1 cellular context compared by ENCODE assay signal in the genomic region with DNA sequence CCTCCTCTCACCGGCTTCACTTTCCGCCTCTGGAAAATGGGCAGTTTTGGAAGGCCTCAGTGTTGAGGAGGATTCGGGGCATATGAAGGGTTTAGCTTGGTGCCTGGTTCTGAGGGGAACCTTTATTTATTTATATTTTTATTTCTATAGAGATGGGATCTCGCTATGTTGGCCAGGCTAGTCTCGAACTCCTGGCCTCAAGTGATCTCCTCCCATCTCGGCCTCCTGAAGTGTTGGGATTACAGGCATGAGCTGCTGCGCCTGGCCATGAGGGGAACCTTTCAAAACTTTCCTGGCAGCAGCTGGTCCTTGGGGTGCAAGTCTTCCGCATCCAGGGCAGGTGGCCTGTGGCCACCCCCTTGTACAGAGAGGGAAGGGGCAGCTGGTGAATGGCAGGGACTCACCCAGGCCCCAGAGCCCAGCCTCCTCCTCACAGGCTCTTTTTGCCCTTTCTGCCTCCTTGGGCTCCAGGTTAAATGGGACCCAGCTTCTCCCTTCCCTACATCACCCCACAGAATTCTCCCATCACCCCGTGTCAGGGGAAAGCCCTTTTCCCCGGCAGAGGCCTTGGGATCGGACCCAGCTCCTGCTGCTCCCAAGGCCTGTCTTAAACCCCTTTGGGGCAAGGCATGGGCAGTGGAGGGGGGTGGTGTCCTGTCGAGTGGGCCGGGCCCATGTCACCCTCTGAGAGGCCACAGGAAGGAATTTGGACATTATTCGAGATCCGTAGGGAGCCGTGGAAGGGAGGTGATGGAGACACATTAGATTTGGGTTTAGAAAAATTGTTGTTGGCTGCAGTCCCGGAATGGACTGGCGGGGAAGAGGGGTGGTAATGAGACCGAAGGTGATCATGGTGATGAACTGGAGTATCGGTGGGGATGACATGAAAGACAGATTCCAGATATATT.
TF ChIP-seq lines count a peak whose summit lies in the region.

No MANE protein-coding gene starts in this region.

TF ChIP-seq in HEK293, 187 proteins besides CTCF, POLR2A, EP300 and RAD21 (continued from another document and continues in another):
- TF ChIP-seq, protein P1, sequence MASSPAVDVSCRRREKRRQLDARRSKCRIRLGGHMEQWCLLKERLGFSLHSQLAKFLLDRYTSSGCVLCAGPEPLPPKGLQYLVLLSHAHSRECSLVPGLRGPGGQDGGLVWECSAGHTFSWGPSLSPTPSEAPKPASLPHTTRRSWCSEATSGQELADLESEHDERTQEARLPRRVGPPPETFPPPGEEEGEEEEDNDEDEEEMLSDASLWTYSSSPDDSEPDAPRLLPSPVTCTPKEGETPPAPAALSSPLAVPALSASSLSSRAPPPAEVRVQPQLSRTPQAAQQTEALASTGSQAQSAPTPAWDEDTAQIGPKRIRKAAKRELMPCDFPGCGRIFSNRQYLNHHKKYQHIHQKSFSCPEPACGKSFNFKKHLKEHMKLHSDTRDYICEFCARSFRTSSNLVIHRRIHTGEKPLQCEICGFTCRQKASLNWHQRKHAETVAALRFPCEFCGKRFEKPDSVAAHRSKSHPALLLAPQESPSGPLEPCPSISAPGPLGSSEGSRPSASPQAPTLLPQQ (tag by site-specific recombination; IDR thresholded peaks at IDR 0.05): 0 out of 2 replicates have a peak, but pooled peaks have one; percentile 17
- no peak for TF ChIP-seq ZBTB7A (tag by site-specific recombination; IDR thresholded peaks at IDR 0.05; ENCODE audit: low read depth)
- TF ChIP-seq, protein P2, sequence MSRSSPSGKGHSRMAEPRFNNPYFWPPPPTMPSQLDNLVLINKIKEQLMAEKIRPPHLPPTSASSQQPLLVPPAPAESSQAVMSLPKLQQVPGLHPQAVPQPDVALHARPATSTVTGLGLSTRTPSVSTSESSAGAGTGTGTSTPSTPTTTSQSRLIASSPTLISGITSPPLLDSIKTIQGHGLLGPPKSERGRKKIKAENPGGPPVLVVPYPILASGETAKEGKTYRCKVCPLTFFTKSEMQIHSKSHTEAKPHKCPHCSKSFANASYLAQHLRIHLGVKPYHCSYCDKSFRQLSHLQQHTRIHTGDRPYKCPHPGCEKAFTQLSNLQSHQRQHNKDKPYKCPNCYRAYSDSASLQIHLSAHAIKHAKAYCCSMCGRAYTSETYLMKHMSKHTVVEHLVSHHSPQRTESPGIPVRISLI (tag by site-specific recombination; IDR thresholded peaks at IDR 0.05): no peak
- no peak for TF ChIP-seq KLF9 (tag by site-specific recombination; IDR thresholded peaks at IDR 0.05; ENCODE audit: low read depth)
- TF ChIP-seq ZNF776 (tag by site-specific recombination; IDR thresholded peaks at IDR 0.05; ENCODE audit: borderline replicate concordance): no peak
- 0 out of 2 replicates have a peak, but pooled peaks have one; percentile 32 for TF ChIP-seq ZBTB17 (tag by site-specific recombination; IDR thresholded peaks at IDR 0.05)
- TF ChIP-seq ZNF366 (tag by site-specific recombination; conservative IDR thresholded peaks at IDR 0.05): no peak
- TF ChIP-seq GLIS2 (tag by site-specific recombination; IDR thresholded peaks at IDR 0.05): peak; percentile 61
- no peak for TF ChIP-seq RBAK (tag by site-specific recombination; IDR thresholded peaks at IDR 0.05)
- no peak for TF ChIP-seq ZNF140 (tag by site-specific recombination; IDR thresholded peaks at IDR 0.05)
- no peak for TF ChIP-seq ZNF529 (tag by site-specific recombination; IDR thresholded peaks at IDR 0.05; ENCODE audit: insufficient replicate concordance)
- TF ChIP-seq ZNF423 (tag by site-specific recombination; IDR thresholded peaks at IDR 0.05): no peak
- TF ChIP-seq, protein P3, sequence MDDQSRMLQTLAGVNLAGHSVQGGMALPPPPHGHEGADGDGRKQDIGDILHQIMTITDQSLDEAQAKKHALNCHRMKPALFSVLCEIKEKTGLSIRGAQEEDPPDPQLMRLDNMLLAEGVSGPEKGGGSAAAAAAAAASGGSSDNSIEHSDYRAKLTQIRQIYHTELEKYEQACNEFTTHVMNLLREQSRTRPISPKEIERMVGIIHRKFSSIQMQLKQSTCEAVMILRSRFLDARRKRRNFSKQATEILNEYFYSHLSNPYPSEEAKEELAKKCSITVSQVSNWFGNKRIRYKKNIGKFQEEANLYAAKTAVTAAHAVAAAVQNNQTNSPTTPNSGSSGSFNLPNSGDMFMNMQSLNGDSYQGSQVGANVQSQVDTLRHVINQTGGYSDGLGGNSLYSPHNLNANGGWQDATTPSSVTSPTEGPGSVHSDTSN (CRISPR knock-in tag; IDR thresholded peaks at IDR 0.05): no peak
- TF ChIP-seq ZNF211 (tag by site-specific recombination; IDR thresholded peaks at IDR 0.05; ENCODE audit: low read depth): no peak
- no peak for TF ChIP-seq ZFP3 (tag by site-specific recombination; IDR thresholded peaks at IDR 0.05; ENCODE audit: low read depth)
- peak; percentile 81 for TF ChIP-seq ZNF121 (tag by site-specific recombination; IDR thresholded peaks at IDR 0.05)
- TF ChIP-seq ZBTB48 (tag by site-specific recombination; IDR thresholded peaks at IDR 0.05): no peak
- no peak for TF ChIP-seq SALL2 (tag by site-specific recombination; IDR thresholded peaks at IDR 0.05; ENCODE audit: borderline replicate concordance)
- TF ChIP-seq, protein P4, sequence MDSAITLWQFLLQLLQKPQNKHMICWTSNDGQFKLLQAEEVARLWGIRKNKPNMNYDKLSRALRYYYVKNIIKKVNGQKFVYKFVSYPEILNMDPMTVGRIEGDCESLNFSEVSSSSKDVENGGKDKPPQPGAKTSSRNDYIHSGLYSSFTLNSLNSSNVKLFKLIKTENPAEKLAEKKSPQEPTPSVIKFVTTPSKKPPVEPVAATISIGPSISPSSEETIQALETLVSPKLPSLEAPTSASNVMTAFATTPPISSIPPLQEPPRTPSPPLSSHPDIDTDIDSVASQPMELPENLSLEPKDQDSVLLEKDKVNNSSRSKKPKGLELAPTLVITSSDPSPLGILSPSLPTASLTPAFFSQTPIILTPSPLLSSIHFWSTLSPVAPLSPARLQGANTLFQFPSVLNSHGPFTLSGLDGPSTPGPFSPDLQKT (IDR thresholded peaks at IDR 0.05; ENCODE audit: borderline replicate concordance, low read depth, low read length): no peak
- no peak for TF ChIP-seq ZNF544 (tag by site-specific recombination; IDR thresholded peaks at IDR 0.05)
- no peak for TF ChIP-seq ZNF843 (tag by site-specific recombination; IDR thresholded peaks at IDR 0.05)
- TF ChIP-seq, protein P5, sequence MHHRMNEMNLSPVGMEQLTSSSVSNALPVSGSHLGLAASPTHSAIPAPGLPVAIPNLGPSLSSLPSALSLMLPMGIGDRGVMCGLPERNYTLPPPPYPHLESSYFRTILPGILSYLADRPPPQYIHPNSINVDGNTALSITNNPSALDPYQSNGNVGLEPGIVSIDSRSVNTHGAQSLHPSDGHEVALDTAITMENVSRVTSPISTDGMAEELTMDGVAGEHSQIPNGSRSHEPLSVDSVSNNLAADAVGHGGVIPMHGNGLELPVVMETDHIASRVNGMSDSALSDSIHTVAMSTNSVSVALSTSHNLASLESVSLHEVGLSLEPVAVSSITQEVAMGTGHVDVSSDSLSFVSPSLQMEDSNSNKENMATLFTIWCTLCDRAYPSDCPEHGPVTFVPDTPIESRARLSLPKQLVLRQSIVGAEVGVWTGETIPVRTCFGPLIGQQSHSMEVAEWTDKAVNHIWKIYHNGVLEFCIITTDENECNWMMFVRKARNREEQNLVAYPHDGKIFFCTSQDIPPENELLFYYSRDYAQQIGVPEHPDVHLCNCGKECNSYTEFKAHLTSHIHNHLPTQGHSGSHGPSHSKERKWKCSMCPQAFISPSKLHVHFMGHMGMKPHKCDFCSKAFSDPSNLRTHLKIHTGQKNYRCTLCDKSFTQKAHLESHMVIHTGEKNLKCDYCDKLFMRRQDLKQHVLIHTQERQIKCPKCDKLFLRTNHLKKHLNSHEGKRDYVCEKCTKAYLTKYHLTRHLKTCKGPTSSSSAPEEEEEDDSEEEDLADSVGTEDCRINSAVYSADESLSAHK (tag by site-specific recombination; IDR thresholded peaks at IDR 0.05): no peak
- TF ChIP-seq SP7 (tag by site-specific recombination; IDR thresholded peaks at IDR 0.05): no peak
- TF ChIP-seq ZNF76 (tag by site-specific recombination; IDR thresholded peaks at IDR 0.05; ENCODE audit: borderline replicate concordance, low read depth): peak; percentile 53; the same call in 1 of the 2 replicates
- TF ChIP-seq ZNF416 (tag by site-specific recombination; IDR thresholded peaks at IDR 0.05): no peak
- TF ChIP-seq BCL11A (tag by site-specific recombination; IDR thresholded peaks at IDR 0.05; ENCODE audit: low read depth): no peak
- TF ChIP-seq KLF7 (tag by site-specific recombination; IDR thresholded peaks at IDR 0.05; ENCODE audit: borderline replicate concordance): no peak
- TF ChIP-seq, protein P6, sequence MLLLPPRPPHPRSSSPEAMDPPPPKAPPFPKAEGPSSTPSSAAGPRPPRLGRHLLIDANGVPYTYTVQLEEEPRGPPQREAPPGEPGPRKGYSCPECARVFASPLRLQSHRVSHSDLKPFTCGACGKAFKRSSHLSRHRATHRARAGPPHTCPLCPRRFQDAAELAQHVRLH (tag by site-specific recombination; IDR thresholded peaks at IDR 0.05): no peak
- TF ChIP-seq ZNF501 (tag by site-specific recombination; IDR thresholded peaks at IDR 0.05): no peak
- no peak for TF ChIP-seq GFI1B (tag by site-specific recombination; IDR thresholded peaks at IDR 0.05)
- no peak for TF ChIP-seq YY2 (tag by site-specific recombination; IDR thresholded peaks at IDR 0.05)
- TF ChIP-seq ZNF548 (tag by site-specific recombination; IDR thresholded peaks at IDR 0.05): no peak
- TF ChIP-seq ZNF169 (tag by site-specific recombination; IDR thresholded peaks at IDR 0.05): no peak
- TF ChIP-seq ZNF658 (tag by site-specific recombination; IDR thresholded peaks at IDR 0.05): no peak
- TF ChIP-seq, protein P7, sequence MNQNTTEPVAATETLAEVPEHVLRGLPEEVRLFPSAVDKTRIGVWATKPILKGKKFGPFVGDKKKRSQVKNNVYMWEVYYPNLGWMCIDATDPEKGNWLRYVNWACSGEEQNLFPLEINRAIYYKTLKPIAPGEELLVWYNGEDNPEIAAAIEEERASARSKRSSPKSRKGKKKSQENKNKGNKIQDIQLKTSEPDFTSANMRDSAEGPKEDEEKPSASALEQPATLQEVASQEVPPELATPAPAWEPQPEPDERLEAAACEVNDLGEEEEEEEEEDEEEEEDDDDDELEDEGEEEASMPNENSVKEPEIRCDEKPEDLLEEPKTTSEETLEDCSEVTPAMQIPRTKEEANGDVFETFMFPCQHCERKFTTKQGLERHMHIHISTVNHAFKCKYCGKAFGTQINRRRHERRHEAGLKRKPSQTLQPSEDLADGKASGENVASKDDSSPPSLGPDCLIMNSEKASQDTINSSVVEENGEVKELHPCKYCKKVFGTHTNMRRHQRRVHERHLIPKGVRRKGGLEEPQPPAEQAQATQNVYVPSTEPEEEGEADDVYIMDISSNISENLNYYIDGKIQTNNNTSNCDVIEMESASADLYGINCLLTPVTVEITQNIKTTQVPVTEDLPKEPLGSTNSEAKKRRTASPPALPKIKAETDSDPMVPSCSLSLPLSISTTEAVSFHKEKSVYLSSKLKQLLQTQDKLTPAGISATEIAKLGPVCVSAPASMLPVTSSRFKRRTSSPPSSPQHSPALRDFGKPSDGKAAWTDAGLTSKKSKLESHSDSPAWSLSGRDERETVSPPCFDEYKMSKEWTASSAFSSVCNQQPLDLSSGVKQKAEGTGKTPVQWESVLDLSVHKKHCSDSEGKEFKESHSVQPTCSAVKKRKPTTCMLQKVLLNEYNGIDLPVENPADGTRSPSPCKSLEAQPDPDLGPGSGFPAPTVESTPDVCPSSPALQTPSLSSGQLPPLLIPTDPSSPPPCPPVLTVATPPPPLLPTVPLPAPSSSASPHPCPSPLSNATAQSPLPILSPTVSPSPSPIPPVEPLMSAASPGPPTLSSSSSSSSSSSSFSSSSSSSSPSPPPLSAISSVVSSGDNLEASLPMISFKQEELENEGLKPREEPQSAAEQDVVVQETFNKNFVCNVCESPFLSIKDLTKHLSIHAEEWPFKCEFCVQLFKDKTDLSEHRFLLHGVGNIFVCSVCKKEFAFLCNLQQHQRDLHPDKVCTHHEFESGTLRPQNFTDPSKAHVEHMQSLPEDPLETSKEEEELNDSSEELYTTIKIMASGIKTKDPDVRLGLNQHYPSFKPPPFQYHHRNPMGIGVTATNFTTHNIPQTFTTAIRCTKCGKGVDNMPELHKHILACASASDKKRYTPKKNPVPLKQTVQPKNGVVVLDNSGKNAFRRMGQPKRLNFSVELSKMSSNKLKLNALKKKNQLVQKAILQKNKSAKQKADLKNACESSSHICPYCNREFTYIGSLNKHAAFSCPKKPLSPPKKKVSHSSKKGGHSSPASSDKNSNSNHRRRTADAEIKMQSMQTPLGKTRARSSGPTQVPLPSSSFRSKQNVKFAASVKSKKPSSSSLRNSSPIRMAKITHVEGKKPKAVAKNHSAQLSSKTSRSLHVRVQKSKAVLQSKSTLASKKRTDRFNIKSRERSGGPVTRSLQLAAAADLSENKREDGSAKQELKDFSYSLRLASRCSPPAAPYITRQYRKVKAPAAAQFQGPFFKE (tag by site-specific recombination; IDR thresholded peaks at IDR 0.05; ENCODE audit: borderline replicate concordance): no peak
- TF ChIP-seq ZIC2 (tag by site-specific recombination; IDR thresholded peaks at IDR 0.05): peak; percentile 95
- TF ChIP-seq ZBTB8A (tag by site-specific recombination; IDR thresholded peaks at IDR 0.05): peak; percentile 65
- TF ChIP-seq TRIM28 (IDR thresholded peaks at IDR 0.05; ENCODE audit: borderline replicate concordance, low read length): no peak
- TF ChIP-seq ZNF341 (tag by site-specific recombination; IDR thresholded peaks at IDR 0.05; ENCODE audit: low read depth): no peak
- TF ChIP-seq ZNF112 (tag by site-specific recombination; IDR thresholded peaks at IDR 0.05): no peak
- no peak for TF ChIP-seq ZNF629 (tag by site-specific recombination; IDR thresholded peaks at IDR 0.05)
- TF ChIP-seq, protein P8, sequence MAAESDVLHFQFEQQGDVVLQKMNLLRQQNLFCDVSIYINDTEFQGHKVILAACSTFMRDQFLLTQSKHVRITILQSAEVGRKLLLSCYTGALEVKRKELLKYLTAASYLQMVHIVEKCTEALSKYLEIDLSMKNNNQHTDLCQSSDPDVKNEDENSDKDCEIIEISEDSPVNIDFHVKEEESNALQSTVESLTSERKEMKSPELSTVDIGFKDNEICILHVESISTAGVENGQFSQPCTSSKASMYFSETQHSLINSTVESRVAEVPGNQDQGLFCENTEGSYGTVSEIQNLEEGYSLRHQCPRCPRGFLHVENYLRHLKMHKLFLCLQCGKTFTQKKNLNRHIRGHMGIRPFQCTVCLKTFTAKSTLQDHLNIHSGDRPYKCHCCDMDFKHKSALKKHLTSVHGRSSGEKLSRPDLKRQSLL (tag by site-specific recombination; IDR thresholded peaks at IDR 0.05): peak; percentile 94
- TF ChIP-seq OVOL3 (tag by site-specific recombination; IDR thresholded peaks at IDR 0.05): no peak
- TF ChIP-seq ZNF521 (tag by site-specific recombination; IDR thresholded peaks at IDR 0.05): no peak
- TF ChIP-seq ZNF114 (tag by site-specific recombination; IDR thresholded peaks at IDR 0.05): no peak
- peak; percentile 84; the same call in 1 of the 2 replicates for TF ChIP-seq ZNF600 (tag by site-specific recombination; IDR thresholded peaks at IDR 0.05)
- no peak for TF ChIP-seq ZNF510 (tag by site-specific recombination; IDR thresholded peaks at IDR 0.05; ENCODE audit: insufficient replicate concordance)
- TF ChIP-seq ZNF433 (tag by site-specific recombination; IDR thresholded peaks at IDR 0.05; ENCODE audit: low read depth): no peak
- peak; percentile 82 for TF ChIP-seq IKZF3 (tag by site-specific recombination; IDR thresholded peaks at IDR 0.05)
